In genomic region chr6:111870751-111871064, GRCh38 we compare ENCODE assay signal across 10 cellular contexts. TPM values are rescaled to one million over a fixed set of nuclear protein-coding genes. Genes with fewer than 3 reads are reported as not detected.
DNase-seq lines count a peak whose midpoint lies in the region; ATAC-seq, FAIRE-seq and TF ChIP-seq lines count a peak whose summit lies in the region.
"Had no signal": no experiment of that assay in that cellular context is flagged by ENCODE, and none has a peak within 500 bp of the region (broad histone marks: within the 10 kb centered on the region; RNA-seq: fewer than 3 reads in every experiment).

No MANE protein-coding gene starts in this region.

- H3K27me3 ChIP-seq in subcutaneous abdominal adipose tissue (ENCODE audit: control insufficient read depth in 5 of 5, insufficient read depth in 4 of 5, low read length in 5 of 5): no peaks in the 10 kb centered on the region

- peak overlapping the region; percentile 72 for H3K27ac ChIP-seq in subcutaneous abdominal adipose tissue (ENCODE audit: low read depth, low read length)
- H3K27ac ChIP-seq: psoas muscle had no signal

- H3K27me3 Mint-ChIP-seq in activated T-cell treated with anti-CD3 and anti-CD28 coated beads, Interleukin-2, amount 50 U/mL, for 72 hours (ENCODE audit: low read depth): no peaks in the 10 kb centered on the region
- no peaks in the 10 kb centered on the region for H3K27me3 Mint-ChIP-seq in activated CD4-positive, alpha-beta memory T cell treated with anti-CD3 and anti-CD28 coated beads, Interleukin-2, amount 10 ng/mL, durations not matched to agents 7 days and 5 days
- H3K27me3 Mint-ChIP-seq in immature natural killer cell (ENCODE audit: low read depth in 3 of 3): peaks cover 9 to 19% (median 19%) of the 10 kb centered on the region in 3 donors

- H3K4me3 Mint-ChIP-seq in activated T-cell treated with anti-CD3 and anti-CD28 coated beads, Interleukin-2, amount 50 U/mL, for 72 hours: peak overlapping the region; percentile 82 to 99
- H3K4me3 Mint-ChIP-seq in activated CD4-positive, alpha-beta memory T cell treated with anti-CD3 and anti-CD28 coated beads, Interleukin-2, amount 10 ng/mL, durations not matched to agents 7 days and 5 days: peak overlapping the region; percentile 96
- H3K4me3 Mint-ChIP-seq in immature natural killer cell: peak overlapping the region; percentile 95 to 99 (median 96)

- peaks cover 2 to 71% (median 54%) of the 10 kb centered on the region in 5 donors for H3K4me1 ChIP-seq in subcutaneous abdominal adipose tissue (ENCODE audit: control insufficient read depth in 5 of 5, insufficient read depth in 5 of 5, low read length in 5 of 5)
- H3K4me1 ChIP-seq: psoas muscle had no signal

- no peaks in the 10 kb centered on the region for H3K9me3 Mint-ChIP-seq in activated T-cell treated with anti-CD3 and anti-CD28 coated beads, Interleukin-2, amount 50 U/mL, for 72 hours
- H3K9me3 Mint-ChIP-seq in activated CD4-positive, alpha-beta memory T cell treated with anti-CD3 and anti-CD28 coated beads, Interleukin-2, amount 10 ng/mL, durations not matched to agents 7 days and 5 days: no peaks in the 10 kb centered on the region
- no peaks in the 10 kb centered on the region for H3K9me3 Mint-ChIP-seq in immature natural killer cell
- H3K9me3 Mint-ChIP-seq: CD14-positive monocyte had no signal

- peaks cover 18 to 36% of the 10 kb centered on the region in 2 donors for H3K36me3 Mint-ChIP-seq in activated T-cell treated with anti-CD3 and anti-CD28 coated beads, Interleukin-2, amount 50 U/mL, for 72 hours (ENCODE audit: insufficient read depth in 2 of 2)
- H3K36me3 Mint-ChIP-seq in activated CD4-positive, alpha-beta memory T cell treated with anti-CD3 and anti-CD28 coated beads, Interleukin-2, amount 10 ng/mL, durations not matched to agents 7 days and 5 days (ENCODE audit: low read depth): peaks cover 32% of the 10 kb centered on the region
- peaks cover 0 to 9% (median 4%) of the 10 kb centered on the region in 3 donors for H3K36me3 Mint-ChIP-seq in immature natural killer cell

- CTCF ChIA-PET in activated CD4-positive, alpha-beta memory T cell treated with anti-CD3 and anti-CD28 coated beads, Interleukin-2, amount 10 ng/mL, durations not matched to agents 7 days and 5 days (lab: Charles Lee): interaction anchor here (1.0 to 3.3 kb wide), 11 partner anchors 20 to 173 kb away, joined by 3 to 17 read pairs (median 6); no protein-coding TSS in a partner anchor

- no peaks in the 10 kb centered on the region for H3K9me3 ChIP-seq in subcutaneous abdominal adipose tissue (ENCODE audit: control insufficient read depth in 5 of 5, low read length in 5 of 5)
- H3K9me3 ChIP-seq: psoas muscle had no signal

- no peak for FAIRE-seq in GM12891 (lab: Jason Lieb, UNC)

- TF ChIP-seq POLR2A in GM12891 (IDR thresholded peaks at IDR 0.05; ENCODE audit: low read depth, low read length): no peak

- H3K4me1 Mint-ChIP-seq in activated T-cell treated with anti-CD3 and anti-CD28 coated beads, Interleukin-2, amount 50 U/mL, for 72 hours (ENCODE audit: low read depth): peaks cover 66% of the 10 kb centered on the region
- H3K4me1 Mint-ChIP-seq in activated CD4-positive, alpha-beta memory T cell treated with anti-CD3 and anti-CD28 coated beads, Interleukin-2, amount 10 ng/mL, durations not matched to agents 7 days and 5 days: peaks cover 65% of the 10 kb centered on the region
- H3K4me1 Mint-ChIP-seq in immature natural killer cell: peaks cover 17 to 69% of the 10 kb centered on the region in 2 donors

- peak overlapping the region; percentile 95 for H3K27ac Mint-ChIP-seq in activated T-cell treated with anti-CD3 and anti-CD28 coated beads, Interleukin-2, amount 50 U/mL, for 72 hours
- H3K27ac Mint-ChIP-seq in activated CD4-positive, alpha-beta memory T cell treated with anti-CD3 and anti-CD28 coated beads, Interleukin-2, amount 10 ng/mL, durations not matched to agents 7 days and 5 days: peak overlapping the region; percentile 93
- peak overlapping the region; percentile 89 to 98 (median 96) for H3K27ac Mint-ChIP-seq in immature natural killer cell

- H3K36me3 ChIP-seq in subcutaneous abdominal adipose tissue (ENCODE audit: control insufficient read depth in 5 of 5, insufficient read depth in 5 of 5, low read length in 5 of 5): no peaks in the 10 kb centered on the region

- no peak for DNase-seq in activated T-cell treated with anti-CD3 and anti-CD28 coated beads, Interleukin-2, amount 50 U/mL, for 72 hours
- DNase-seq in activated T-cell treated with anti-CD3 and anti-CD28 coated beads for 4 hours (no peak), immature natural killer cell (no peak), GM12891 (ENCODE audit: insufficient read length, low spot score) (no peak), DMS53 (lab: John Stamatoyannopoulos, UW) (no peak)
- DNase-seq in activated CD4-positive, alpha-beta memory T cell treated with anti-CD3 and anti-CD28 coated beads, Interleukin-2, amount 10 ng/mL, durations not matched to agents 7 days and 5 days: no peak
- DNase-seq: psoas muscle had no signal

- ATAC-seq in activated T-cell treated with anti-CD3 and anti-CD28 coated beads, Interleukin-2, amount 50 U/mL, for 72 hours (replicated peaks in 1 of 2): no peak
- ATAC-seq in GM19035 (IDR thresholded peaks at IDR 0.05; ENCODE audit: unreplicated experiment): no peak
- ATAC-seq: psoas muscle had no signal

- peak overlapping the region in 4 of 5 donors; percentile 66 to 92 (median 86) for H3K4me3 ChIP-seq in subcutaneous abdominal adipose tissue (ENCODE audit: low read depth in 1 of 5, low read length in 5 of 5)

- POLR2A ChIA-PET in activated CD4-positive, alpha-beta memory T cell treated with anti-CD3 and anti-CD28 coated beads, Interleukin-2, amount 10 ng/mL, durations not matched to agents 7 days and 5 days (lab: Charles Lee): interaction anchor here (1.0 to 2.3 kb wide), 8 partner anchors 20 to 611 kb away, joined by 3 to 15 read pairs (median 4); a partner anchor contains a TSS

- peak overlapping the region in 2 of 5 donors; percentile 9 to 39 for H3K9ac ChIP-seq in subcutaneous abdominal adipose tissue (ENCODE audit: low read length in 5 of 5)

TF ChIP-seq in GM12891, 5 proteins besides CTCF, POLR2A, EP300 and RAD21:
- TF ChIP-seq TAF1 (IDR thresholded peaks at IDR 0.05; ENCODE audit: low read depth, low read length): no peak
- no peak for TF ChIP-seq PAX5 (IDR thresholded peaks at IDR 0.05; ENCODE audit: insufficient read depth, low read length, severe bottlenecking)
- TF ChIP-seq POLR2AphosphoS5 (IDR thresholded peaks at IDR 0.05; ENCODE audit: low read depth, low read length): no peak
TF ChIP-seq in GM12891: peak in this region for 0.

RNA-seq across cellular contexts. Expression of gene FYN, which starts 2.5 kb away (rescaled TPM):
- 100 to 1,000 TPM; 504 to 505 TPM for total RNA-seq in activated T-cell treated with anti-CD3 and anti-CD28 coated beads, Interleukin-2, amount 50 U/mL, for 72 hours
- 100 to 1,000 TPM; 201 to 208 TPM for total RNA-seq in activated CD4-positive, alpha-beta memory T cell treated with anti-CD3 and anti-CD28 coated beads, Interleukin-2, amount 10 ng/mL, durations not matched to agents 7 days and 5 days
- polyA plus RNA-seq in immature natural killer cell: 100 to 1,000 TPM; 358 to 488 (median 414) TPM
- 15.3 TPM for polyA plus RNA-seq in GM12891 (2012; ENCODE audit: low read depth, missing spikeins)
